Comparison of ENCODE assay signal across 8 cellular contexts in genomic region chr6:99613705-99614429, GRCh38. TPM values are rescaled to one million over a fixed set of nuclear protein-coding genes. Genes with fewer than 3 reads are reported as not detected.
A peak's percentile ranks its signal among the peaks of the same experiment; 100 is the strongest.
DNase-seq lines count a peak whose midpoint lies in the region; ATAC-seq and TF ChIP-seq lines count a peak whose summit lies in the region.

No MANE protein-coding gene starts in this region.

- in situ Hi-C loops in mammary epithelial cell (cut with MboI; ENCODE audit: low sequenced_read_pairs in 2 of 2) = no loop called here

- H4K8ac ChIP-seq in mesenchymal stem cell (ENCODE audit: low read length) = no peak overlapping the region

- ATAC-seq in Right ventricle myocardium inferior (peak; percentile 67), HG02840 (IDR thresholded peaks at IDR 0.05; ENCODE audit: low FRiP score, unreplicated experiment) (peak; percentile 48)

- H3K9me3 ChIP-seq in mammary epithelial cell (replicated peaks; ENCODE audit: insufficient read depth, low read length) (peaks cover 3% of the 10 kb centered on the region), mesenchymal stem cell (ENCODE audit: control insufficient read depth, low read length) (peaks cover 7% of the 10 kb centered on the region), vagina (no peaks in the 10 kb centered on the region)

- H3K23ac ChIP-seq in mesenchymal stem cell (ENCODE audit: low read length in 2 of 2) = peak overlapping the region in 1 of 2 experiments; percentile 59

- H2AK5ac ChIP-seq in mesenchymal stem cell (ENCODE audit: low read length, severe bottlenecking) = no peak overlapping the region

- TF ChIP-seq POLR2A in vagina (IDR thresholded peaks at IDR 0.05) = no peak

- CTCF ChIA-PET in mammary epithelial cell (lab: Charles Lee; ENCODE audit: low non-redundant PET) = interaction anchor here (0.6 to 0.7 kb wide), 2 partner anchors 153 to 708 kb away, joined by 3 to 4 read pairs; no protein-coding TSS in a partner anchor

- no peaks in the 10 kb centered on the region for H3K79me1 ChIP-seq in mesenchymal stem cell (replicated peaks; ENCODE audit: low read length, poor library complexity, severe bottlenecking)

- intact Hi-C loops in Right ventricle myocardium inferior (cut with DNase I) = loop anchor here (5.0 kb wide), 1 partner anchor 147 kb away; no protein-coding TSS in a partner anchor
- intact Hi-C loops in cardiac septum (cut with DNase I) = loop anchor here (10.0 kb wide), 1 partner anchor 851 kb away; the partner anchor contains the start of gene SIM1
- intact Hi-C loops in mammary epithelial cell (cut with micrococcal nuclease) = no loop called here
- intact Hi-C loops in vagina (cut with DNase I) = no loop called here

- no peak overlapping the region for H2BK12ac ChIP-seq in mesenchymal stem cell (ENCODE audit: low read length in 2 of 2)

- H3K4ac ChIP-seq in mesenchymal stem cell (ENCODE audit: low read depth in 1 of 2, low read length in 2 of 2) = no peak overlapping the region

- H3K27me3 ChIP-seq in mammary epithelial cell (ENCODE audit: insufficient read depth, low read length) (peaks cover 72% of the 10 kb centered on the region), mesenchymal stem cell (ENCODE audit: control insufficient read depth in 1 of 2, insufficient read depth in 1 of 2, low read length in 2 of 2) (peaks cover 78 to 98% of the 10 kb centered on the region in 2 experiments), vagina (peaks cover 43% of the 10 kb centered on the region)

- H3K4me1 ChIP-seq in mammary epithelial cell (ENCODE audit: insufficient read depth, low read length) = peaks cover 16% of the 10 kb centered on the region
- peaks cover 25% of the 10 kb centered on the region for H3K4me1 ChIP-seq in mesenchymal stem cell (ENCODE audit: control insufficient read depth, insufficient read depth, low read depth, low read length)
- peaks cover 21% of the 10 kb centered on the region for H3K4me1 ChIP-seq in vagina

- no peak overlapping the region for H2BK120ac ChIP-seq in mesenchymal stem cell (ENCODE audit: low read depth, low read length)

- H4K91ac ChIP-seq in mesenchymal stem cell (ENCODE audit: low read length) = no peak overlapping the region

- dilution Hi-C loops in mammary epithelial cell (cut with HindIII; ENCODE audit: low sequenced_read_pairs) = no loop called here

- H3K9ac ChIP-seq in mammary epithelial cell (ENCODE audit: insufficient read depth, low read length) (no peak overlapping the region), mesenchymal stem cell (ENCODE audit: low read length) (no peak overlapping the region)

- H3K14ac ChIP-seq in mesenchymal stem cell (ENCODE audit: low read length in 2 of 2) = peak overlapping the region in 1 of 2 experiments; percentile 23

- H3K79me2 ChIP-seq in mammary epithelial cell (ENCODE audit: insufficient read depth, low read length) = no peaks in the 10 kb centered on the region

- H3K4me2 ChIP-seq in mammary epithelial cell (ENCODE audit: insufficient read depth, low read depth, low read length) (peak overlapping the region; percentile 79), mesenchymal stem cell (ENCODE audit: low read length, poor library complexity, severe bottlenecking) (peak overlapping the region; percentile 97)

- no peaks in the 10 kb centered on the region for H4K20me1 ChIP-seq in mammary epithelial cell (ENCODE audit: insufficient read depth, low read length)

- H3K36me3 ChIP-seq in mammary epithelial cell (ENCODE audit: insufficient read depth, low read length) (no peaks in the 10 kb centered on the region), mesenchymal stem cell (ENCODE audit: control insufficient read depth in 1 of 2, insufficient read depth in 2 of 2, low read depth in 1 of 2, low read length in 2 of 2) (no peaks in the 10 kb centered on the region), vagina (no peaks in the 10 kb centered on the region)

- H3K27ac ChIP-seq in mammary epithelial cell (ENCODE audit: insufficient read depth, low read depth, low read length) = no peak overlapping the region
- no peak overlapping the region for H3K27ac ChIP-seq in mesenchymal stem cell (ENCODE audit: low read length, poor library complexity, severe bottlenecking)
- H3K27ac ChIP-seq in vagina = no peak overlapping the region

- no peak for TF ChIP-seq CTCF in mammary epithelial cell (conservative IDR thresholded peaks at IDR 0.05 in 1 of 2, IDR thresholded peaks at IDR 0.05 in 1 of 2; ENCODE audit: extremely low read depth in 1 of 2, insufficient read depth in 1 of 2, low read depth in 1 of 2, low read length in 2 of 2)
- no peak for TF ChIP-seq CTCF in vagina (IDR thresholded peaks at IDR 0.05)

- DNase-seq in Right ventricle myocardium inferior (ENCODE audit: missing footprints) (no peak), cardiac septum (ENCODE audit: low spot score) (no peak), NCI-H2171 treated with DMSO at 0.1 percent for 48 hours (lab: John Stamatoyannopoulos, UW) (peak; percentile 29), mammary epithelial cell (no peak), mesenchymal stem cell (no peak), vagina (ENCODE audit: extremely low spot score in 2 of 2) (no peak), NCI-H226 (no peak)

- H2AFZ ChIP-seq in mammary epithelial cell (ENCODE audit: low read depth, low read length) = peak overlapping the region; percentile 82
- H2AFZ ChIP-seq in mesenchymal stem cell (ENCODE audit: low read depth, low read length) = peak overlapping the region; percentile 29

- no peak overlapping the region for H2BK15ac ChIP-seq in mesenchymal stem cell (ENCODE audit: low read depth, poor library complexity, severe bottlenecking)

- 2% methylated on average over 21 of the region's 82 CpGs for WGBS in mammary epithelial cell (ENCODE audit: low coverage, missing lambda C conversion rate)
- WGBS in mesenchymal stem cell = under 1% methylated on average over 82 of the region's 82 CpGs

- H2BK5ac ChIP-seq in mesenchymal stem cell (ENCODE audit: low read depth, low read length, poor library complexity, severe bottlenecking) = no peak overlapping the region

- H3K4me3 ChIP-seq in mammary epithelial cell (replicated peaks in 1 of 3; ENCODE audit: insufficient read depth in 1 of 3, low read depth in 2 of 3, low read length in 3 of 3) = peak overlapping the region in 2 of 3 experiments; percentile 25 to 38
- H3K4me3 ChIP-seq in mesenchymal stem cell (ENCODE audit: insufficient read depth in 1 of 2, low read depth in 1 of 2, low read length in 2 of 2) = peak overlapping the region; percentile 50 to 66
- peak overlapping the region; percentile 40 to 49 for H3K4me3 ChIP-seq in vagina

- BruUV-seq in mammary epithelial cell (replicated peaks; lab: Mats Ljungman, UMichigan) = no TSS peak

- no peak overlapping the region for H3K18ac ChIP-seq in mesenchymal stem cell (ENCODE audit: low read depth in 1 of 2, low read length in 2 of 2)

RNA-seq across cellular contexts. Expression of gene PRDM13, which starts 7.2 kb away (rescaled TPM):
- total RNA-seq in Right ventricle myocardium inferior (not detected), cardiac septum (not detected), mammary epithelial cell (not detected), vagina (not detected)
- polyA plus RNA-seq in mammary epithelial cell = not detected
- not detected for polyA minus RNA-seq in mammary epithelial cell
- not detected for polyA plus RNA-seq in mesenchymal stem cell (2013, experiment 1 of 2)
- polyA plus RNA-seq in mesenchymal stem cell (2013, experiment 2 of 2) = not detected

RNA-seq across cellular contexts. Expression of gene CCNC, which starts 45.4 kb away (rescaled TPM):
- total RNA-seq in Right ventricle myocardium inferior (18.7 TPM), cardiac septum (26.5 TPM), mammary epithelial cell (100 to 1,000 TPM in 1 of 2 donors, 10 to 100 TPM in 1; 79.3 to 130 TPM), vagina (47.4 TPM)
- 54.5 TPM for polyA plus RNA-seq in mammary epithelial cell
- 55.3 TPM for polyA minus RNA-seq in mammary epithelial cell
- 26.7 TPM for polyA plus RNA-seq in mesenchymal stem cell (2013, experiment 1 of 2)
- polyA plus RNA-seq in mesenchymal stem cell (2013, experiment 2 of 2) = 27.8 TPM

Comparison
In these comparisons a context has a peak if more than half of its experiments do, and no peak if none do; other contexts are left out.
1. intact Hi-C loops: an anchor here in Right ventricle myocardium inferior (5.0 kb wide) and cardiac septum (10.0 kb wide); none called in mammary epithelial cell and vagina.